Comparison of ENCODE assay signal across 22 cellular contexts in the genomic region with DNA sequence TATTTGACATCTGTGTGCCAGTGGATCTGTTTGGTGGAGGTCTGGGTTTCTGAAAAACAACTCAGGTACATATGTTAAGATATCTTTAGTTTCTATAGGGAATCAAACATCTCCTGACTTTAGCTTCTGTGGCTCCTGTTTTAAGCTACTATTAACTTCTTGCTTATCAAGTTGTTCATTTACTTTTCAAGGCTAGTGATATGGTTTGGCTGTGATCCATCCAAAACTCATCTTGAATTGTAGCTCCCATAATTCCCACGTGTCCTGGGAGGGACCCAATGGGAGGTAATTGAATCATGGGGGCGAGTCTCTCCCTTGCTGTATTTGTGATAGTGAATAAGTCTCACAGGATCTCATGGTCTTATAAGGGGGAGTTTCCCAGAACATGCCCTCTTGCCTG. TPM values are rescaled to one million over a fixed set of nuclear protein-coding genes. Genes with fewer than 3 reads are reported as not detected.
"Had no signal": no experiment of that assay in that cellular context is flagged by ENCODE, and none has a peak within 500 bp of the region (broad histone marks: within the 10 kb centered on the region; RNA-seq: fewer than 3 reads in every experiment).

No MANE protein-coding gene starts in this region.

- H3K36me3 ChIP-seq: ascending aorta, brain microvascular endothelial cell, heart left ventricle had no signal

- ATAC-seq: activated CD4-positive, alpha-beta T cell treated with anti-CD3 and anti-CD28 coated beads for 36 hours; activated CD8-positive, alpha-beta memory T cell treated with anti-CD3 and anti-CD28 coated beads, Interleukin-2, amount 10 ng/mL, durations not matched to agents 7 days and 5 days; activated CD8-positive, alpha-beta T cell treated with anti-CD3 and anti-CD28 coated beads, Interleukin-2, amount 10 ng/mL, durations not matched to agents 7 days and 5 days; esophagus mucosa; heart left ventricle had no signal

- DNase-seq: activated CD4-positive, alpha-beta memory T cell treated with anti-CD3 and anti-CD28 coated beads for 36 hours; activated CD4-positive, alpha-beta T cell treated with anti-CD3 and anti-CD28 coated beads for 36 hours; activated CD4-positive, alpha-beta T cell treated with anti-CD3 and anti-CD28 coated beads, Interleukin-2, amount 10 ng/mL, durations not matched to agents 24 days and 14 days; activated CD4-positive, CD25-positive, alpha-beta regulatory T cell; activated CD4-positive, CD25-positive, alpha-beta regulatory T cell treated with anti-CD3 and anti-CD28 coated beads, Interleukin-2, amount 50 U/mL, for 72 hours; activated CD8-positive, alpha-beta memory T cell treated with anti-CD3 and anti-CD28 coated beads, Interleukin-2, amount 10 ng/mL, durations not matched to agents 7 days and 5 days; activated CD8-positive, alpha-beta memory T cell treated with anti-CD3 and anti-CD28 coated beads, Interleukin-2, amount 50 U/mL, for 4 hours; activated CD8-positive, alpha-beta T cell treated with anti-CD3 and anti-CD28 coated beads, Interleukin-2, amount 10 ng/mL, durations not matched to agents 7 days and 5 days; activated effector memory CD4-positive, alpha-beta T cell treated with anti-CD3 and anti-CD28 coated beads, Interleukin-2, amount 50 U/mL, for 16 hours; activated naive CD4-positive, alpha-beta T cell treated with anti-CD3 and anti-CD28 coated beads for 36 hours; activated naive CD8-positive, alpha-beta T cell treated with anti-CD3 and anti-CD28 coated beads, Interleukin-2, amount 10 ng/mL, durations not matched to agents 7 days and 5 days; activated T-cell treated with anti-CD3 and anti-CD28 coated beads, Interleukin-2, amount 50 U/mL, for 1 hour; activated T-cell treated with anti-CD3 and anti-CD28 coated beads, Interleukin-2, amount 50 U/mL, for 48 hours; brain microvascular endothelial cell; effector memory CD4-positive, alpha-beta T cell; endodermal cell; foreskin fibroblast; glutamatergic neuron; heart left ventricle; T-helper 2 cell had no signal

- H3K9me3 ChIP-seq: ascending aorta, heart left ventricle had no signal

- H3K4me1 ChIP-seq: ascending aorta, heart left ventricle had no signal

- H3K27me3 ChIP-seq: ascending aorta, brain microvascular endothelial cell, heart left ventricle had no signal

- H3K27ac ChIP-seq: ascending aorta, brain microvascular endothelial cell, heart left ventricle had no signal

- H3K4me3 ChIP-seq: ascending aorta, heart left ventricle had no signal

RNA-seq across cellular contexts. Expression of a gene that starts 41.4 kb away (rescaled TPM):
- total RNA-seq: activated CD8-positive, alpha-beta memory T cell treated with anti-CD3 and anti-CD28 coated beads, Interleukin-2, amount 10 ng/mL, durations not matched to agents 7 days and 5 days; activated CD8-positive, alpha-beta T cell treated with anti-CD3 and anti-CD28 coated beads, Interleukin-2, amount 10 ng/mL, durations not matched to agents 7 days and 5 days; activated naive CD8-positive, alpha-beta T cell treated with anti-CD3 and anti-CD28 coated beads, Interleukin-2, amount 10 ng/mL, durations not matched to agents 7 days and 5 days had no signal
